ENCODE assay signal across 7 cellular contexts in the genomic region with DNA sequence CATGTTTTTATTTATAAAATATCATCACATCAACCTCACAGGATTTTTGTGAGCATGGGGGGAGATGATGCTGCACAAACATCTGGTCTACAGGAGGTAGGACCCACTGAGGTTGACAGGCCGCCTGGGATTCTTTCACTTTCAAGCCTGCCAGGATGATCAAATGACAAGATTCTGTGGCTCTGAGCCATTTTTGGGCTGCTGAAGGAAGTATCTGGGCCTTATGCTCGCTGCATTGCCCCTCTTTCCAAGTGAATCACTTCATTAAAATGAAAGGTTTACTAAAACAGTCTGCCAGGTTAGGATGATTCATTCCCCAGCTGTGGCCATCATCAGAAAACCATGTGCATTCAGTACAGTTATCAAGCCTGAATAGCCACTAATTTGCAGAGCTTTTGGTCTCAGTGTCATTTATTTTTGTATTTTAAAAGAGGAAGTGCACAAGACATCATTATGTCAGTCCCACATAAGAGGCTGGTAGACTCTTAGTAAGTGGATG. TPM values are rescaled to one million over a fixed set of nuclear protein-coding genes. Genes with fewer than 3 reads are reported as not detected.
DNase-seq lines count a peak whose midpoint lies in the region; ATAC-seq, FAIRE-seq and TF ChIP-seq lines count a peak whose summit lies in the region.

No MANE protein-coding gene starts in this region.

- no peak for TF ChIP-seq CTCF in suprapubic skin (IDR thresholded peaks at IDR 0.05)

- DNase-seq in RCC 7860 (ENCODE audit: low spot score) (peak; percentile 90), glomerular endothelial cell (ENCODE audit: extremely low read depth, low read depth, low spot score) (peak; percentile 47), suprapubic skin (ENCODE audit: low spot score in 2 of 2) (no peak), small intestine (no peak), activated T-cell treated with anti-CD3 and anti-CD28 coated beads for 4 hours (no peak)

- peaks cover 22% of the 10 kb centered on the region for H3K4me1 ChIP-seq in suprapubic skin
- H3K4me1 ChIP-seq in small intestine (ENCODE audit: control insufficient read depth in 2 of 2, insufficient read depth in 1 of 2, low read depth in 1 of 2, low read length in 1 of 2) = peaks cover 3 to 6% of the 10 kb centered on the region in 2 donors

- H3K36me3 ChIP-seq in suprapubic skin = no peaks in the 10 kb centered on the region
- no peaks in the 10 kb centered on the region for H3K36me3 ChIP-seq in small intestine (ENCODE audit: control insufficient read depth in 2 of 2, insufficient read depth in 2 of 2, low read length in 2 of 2)

- H3K27ac ChIP-seq in suprapubic skin (peak overlapping the region; percentile 28), small intestine (ENCODE audit: low read depth in 1 of 2, low read length in 1 of 2) (no peak overlapping the region)

- no peak for TF ChIP-seq EP300 in suprapubic skin (IDR thresholded peaks at IDR 0.05)

- peak; percentile 94 for FAIRE-seq in RCC 7860 (lab: Jason Lieb, UNC)
- FAIRE-seq in small intestine (lab: Jason Lieb, UNC) = no peak

- no peaks in the 10 kb centered on the region for H3K27me3 ChIP-seq in suprapubic skin
- H3K27me3 ChIP-seq in small intestine (ENCODE audit: control insufficient read depth in 2 of 2, insufficient read depth in 2 of 2, low read length in 2 of 2) = no peaks in the 10 kb centered on the region

- no peak for TF ChIP-seq POLR2A in suprapubic skin (IDR thresholded peaks at IDR 0.05)

- H3K9me3 ChIP-seq in suprapubic skin (no peaks in the 10 kb centered on the region), small intestine (ENCODE audit: control insufficient read depth, low read depth) (no peaks in the 10 kb centered on the region)

- no peak overlapping the region for H3K4me3 ChIP-seq in suprapubic skin
- no peak overlapping the region for H3K4me3 ChIP-seq in small intestine (ENCODE audit: low read depth in 1 of 2, low read length in 2 of 2)

- WGBS in suprapubic skin = 5% methylated on average over 2 of the region's 2 CpGs
- WGBS in small intestine, 3 donors = 33 to 45% (median 41%) methylated on average over 2 of the region's 2 CpGs

- ATAC-seq in GM18870 (IDR thresholded peaks at IDR 0.05; ENCODE audit: unreplicated experiment) (peak; percentile 76), HG02938 (IDR thresholded peaks at IDR 0.05; ENCODE audit: unreplicated experiment) (peak; percentile 82)

RNA-seq across cellular contexts. Expression of a gene that starts 34.4 kb away (rescaled TPM):
- total RNA-seq in glomerular endothelial cell = 20.6 and 28.4 TPM in 2 replicates
- 10 to 100 TPM in 3 of 4 donors, 1 to 10 TPM in 1; 7.9 to 31.4 (median 15.9) TPM for total RNA-seq in suprapubic skin
- polyA plus RNA-seq in small intestine = 1 to 10 TPM; 2.2 to 7.4 (median 2.7) TPM

Comparison
In these comparisons a context has a peak if more than half of its experiments do, and no peak if none do; other contexts are left out.
1. DNase-seq: peak in RCC 7860 (single experiment) and glomerular endothelial cell (single experiment); none in suprapubic skin (0 of 2), small intestine (single experiment) and activated T-cell treated with anti-CD3 and anti-CD28 coated beads for 4 hours (single experiment).